ENCODE assay signal across 22 cellular contexts in genomic region chr13:22271963-22272362, GRCh38.
DNase-seq lines count a peak whose midpoint lies in the region; ATAC-seq, FAIRE-seq and TF ChIP-seq lines count a peak whose summit lies in the region.
"Had no signal": no experiment of that assay in that cellular context is flagged by ENCODE, and none has a peak within 500 bp of the region (broad histone marks: within the 10 kb centered on the region; RNA-seq: fewer than 3 reads in every experiment).

No MANE protein-coding gene starts in this region.

- H2BK15ac ChIP-seq in IMR-90 (ENCODE audit: low read depth, low read length): no peak overlapping the region

- H3K4me3 ChIP-seq in HepG2 (replicated peaks in 1 of 3; ENCODE audit: insufficient read depth in 1 of 3, low read depth in 2 of 3, low read length in 3 of 3) (no peak overlapping the region), right lobe of liver (no peak overlapping the region), IMR-90 (ENCODE audit: insufficient read depth, low read depth, low read length) (no peak overlapping the region)
- H3K4me3 ChIP-seq: GM12878, GM23248 had no signal

- H3K36me3 Mint-ChIP-seq in T-helper 17 cell (ENCODE audit: low read depth): no peaks in the 10 kb centered on the region
- H3K36me3 Mint-ChIP-seq: CD8-positive, alpha-beta T cell had no signal

- no peaks in the 10 kb centered on the region for H3K79me2 ChIP-seq in HepG2 (ENCODE audit: insufficient read depth, low read length)

- H2AK5ac ChIP-seq in IMR-90 (ENCODE audit: low read depth, low read length): no peak overlapping the region

- POLR2A ChIA-PET in HepG2 (lab: Yijun Ruan, JAX) (no interaction called here), IMR-90 (lab: Charles Lee; ENCODE audit: unreplicated experiment) (no interaction called here)

- in situ Hi-C loops in HepG2 (cut with HindIII; ENCODE audit: extremely low pct_ligation_motif_present, low pct_unique_long_range_greater_than_20kb): no loop called here
- in situ Hi-C loops in IMR-90 (cut with MboI; ENCODE audit: low sequenced_read_pairs): no loop called here

- TF ChIP-seq EP300 in HepG2 (IDR thresholded peaks at IDR 0.05; ENCODE audit: low read depth in 2 of 2, low read length in 2 of 2): no peak
- TF ChIP-seq EP300 in HepG2 (CRISPR knock-in tag; IDR thresholded peaks at IDR 0.05; ENCODE audit: borderline replicate concordance): no peak

- BruUV-seq in HepG2 (replicated peaks; lab: Mats Ljungman, UMichigan) (no TSS peak), IMR-90 (replicated peaks; lab: Mats Ljungman, UMichigan) (no TSS peak)

- H3K36me3 ChIP-seq in HepG2 (replicated peaks in 1 of 2; ENCODE audit: control insufficient read depth in 1 of 2, insufficient read depth in 2 of 2, low read length in 2 of 2): no peaks in the 10 kb centered on the region
- no peaks in the 10 kb centered on the region for H3K36me3 ChIP-seq in right lobe of liver
- no peaks in the 10 kb centered on the region for H3K36me3 ChIP-seq in IMR-90 (ENCODE audit: control insufficient read depth, insufficient read depth, low read length)

- ATAC-seq in HepG2 (no peak), right lobe of liver (no peak), IMR-90 (ENCODE audit: low read depth) (no peak), HG03354 (IDR thresholded peaks at IDR 0.05; ENCODE audit: poor library complexity, severe bottlenecking, unreplicated experiment) (no peak), T-helper 17 cell (no peak)
- ATAC-seq: CD8-positive, alpha-beta T cell; GM12878 had no signal

- no peaks in the 10 kb centered on the region for H3K9me3 ChIP-seq in HepG2 (ENCODE audit: low read length)
- no peaks in the 10 kb centered on the region for H3K9me3 ChIP-seq in right lobe of liver
- H3K9me3 ChIP-seq in IMR-90 (ENCODE audit: control insufficient read depth, insufficient read depth, low read length): peaks cover 4% of the 10 kb centered on the region; the same call in 1 of the 2 replicates
- H3K9me3 ChIP-seq in T-helper 17 cell (ENCODE audit: control insufficient read depth, low read length, poor library complexity, severe bottlenecking): no peaks in the 10 kb centered on the region
- H3K9me3 ChIP-seq: Caco-2 had no signal

- TF ChIP-seq CTCF in HepG2 (CRISPR knock-in tag; IDR thresholded peaks at IDR 0.05) (no peak), right lobe of liver (IDR thresholded peaks at IDR 0.05) (no peak), IMR-90 (conservative IDR thresholded peaks at IDR 0.05; ENCODE audit: low read depth, low read length) (no peak)

- no peak overlapping the region for H2AK9ac ChIP-seq in IMR-90 (replicated peaks; ENCODE audit: low read depth, low read length, poor library complexity)

- H3K23ac ChIP-seq in IMR-90 (ENCODE audit: low read depth, low read length): no peak overlapping the region

- no peak overlapping the region for H3K9ac ChIP-seq in HepG2 (ENCODE audit: insufficient read depth, low read depth, low read length)
- no peak overlapping the region for H3K9ac ChIP-seq in IMR-90 (ENCODE audit: low read depth, low read length)
- H3K9ac ChIP-seq: GM23248 had no signal

- no peak overlapping the region for H3K18ac ChIP-seq in IMR-90 (ENCODE audit: low read depth, low read length)

- H3K56ac ChIP-seq in IMR-90 (ENCODE audit: extremely low read depth, insufficient read depth, low read length): no peak overlapping the region

- no peak overlapping the region for H3K27ac ChIP-seq in HepG2 (ENCODE audit: extremely low read length, insufficient read depth, low read length)
- no peak overlapping the region for H3K27ac ChIP-seq in right lobe of liver
- no peak overlapping the region for H3K27ac ChIP-seq in IMR-90 (ENCODE audit: insufficient read depth, low read length)
- H3K27ac ChIP-seq: 22Rv1, GM23248 had no signal

- H3K9me1 ChIP-seq in IMR-90 (ENCODE audit: insufficient read depth, low read length): no peaks in the 10 kb centered on the region

- intact Hi-C loops in HepG2 (cut with micrococcal nuclease; ENCODE audit: unreplicated experiment): no loop called here
- intact Hi-C loops in right lobe of liver (cut with DNase I): no loop called here
- intact Hi-C loops in IMR-90 (cut with micrococcal nuclease): loop anchor here (10.0 kb wide), 3 partner anchors 197 to 507 kb away; no protein-coding TSS in a partner anchor

- dilution Hi-C loops in IMR-90 (cut with HindIII; ENCODE audit: low sequenced_read_pairs, unreplicated experiment): no loop called here

- TF ChIP-seq RAD21 in HepG2 (CRISPR knock-in tag; IDR thresholded peaks at IDR 0.05): no peak
- no peak for TF ChIP-seq RAD21 in IMR-90 (IDR thresholded peaks at IDR 0.05; ENCODE audit: low read length)

- no peak overlapping the region for H3K4me3 Mint-ChIP-seq in T-helper 17 cell
- H3K4me3 Mint-ChIP-seq: B cell; CD8-positive, alpha-beta T cell had no signal

- H3K4ac ChIP-seq in IMR-90 (ENCODE audit: low read depth, low read length): no peak overlapping the region

- H4K8ac ChIP-seq in IMR-90 (ENCODE audit: low read depth in 2 of 2, low read length in 2 of 2): no peak overlapping the region

- H4K5ac ChIP-seq in IMR-90 (ENCODE audit: low read depth, low read length): no peak overlapping the region

- H3K27me3 Mint-ChIP-seq in T-helper 17 cell: no peaks in the 10 kb centered on the region
- H3K27me3 Mint-ChIP-seq: B cell had no signal

- peaks cover 13% of the 10 kb centered on the region for H3K4me1 Mint-ChIP-seq in T-helper 17 cell
- H3K4me1 Mint-ChIP-seq: B cell had no signal

- H3K27me3 ChIP-seq in HepG2 (ENCODE audit: control insufficient read depth in 1 of 2, insufficient read depth in 2 of 2, low read length in 2 of 2) (0 out of 5 replicates have a peak, but pooled peaks cover 0 to 3% of the 10 kb centered on the region in 2 experiments), right lobe of liver (no peaks in the 10 kb centered on the region), IMR-90 (ENCODE audit: control insufficient read depth, insufficient read depth, low read length) (no peaks in the 10 kb centered on the region)

- no peak overlapping the region for H4K91ac ChIP-seq in IMR-90 (ENCODE audit: insufficient read depth, low read depth, low read length)

- H3K27ac Mint-ChIP-seq in T-helper 17 cell: no peak overlapping the region
- H3K27ac Mint-ChIP-seq: B cell; CD8-positive, alpha-beta T cell had no signal

- CTCF ChIA-PET in HepG2 (lab: Yijun Ruan, JAX; ENCODE audit: low intra/inter-chr PET ratio, low total read pairs): no interaction called here
- CTCF ChIA-PET in IMR-90 (lab: Yijun Ruan, JAX): no interaction called here

- H2AFZ ChIP-seq in HepG2 (ENCODE audit: low read length) (no peak overlapping the region), IMR-90 (replicated peaks; ENCODE audit: low read length, poor library complexity) (no peak overlapping the region)
- H2AFZ ChIP-seq: GM23248 had no signal

- H2BK20ac ChIP-seq in IMR-90 (ENCODE audit: low read depth, low read length): no peak overlapping the region

- H2BK120ac ChIP-seq in IMR-90 (ENCODE audit: low read depth, low read length): no peak overlapping the region

- no peak for FAIRE-seq in HepG2 (lab: Jason Lieb, UNC)
- FAIRE-seq: A204.1, G401.6, GM12878, GM19239, H1 had no signal

- H3K4me1 ChIP-seq in HepG2 (ENCODE audit: insufficient read depth, low read length): no peaks in the 10 kb centered on the region
- no peaks in the 10 kb centered on the region for H3K4me1 ChIP-seq in right lobe of liver
- H3K4me1 ChIP-seq in IMR-90 (ENCODE audit: control insufficient read depth, insufficient read depth, low read length): no peaks in the 10 kb centered on the region
- H3K4me1 ChIP-seq: Caco-2 had no signal

- TF ChIP-seq POLR2A in HepG2 (IDR thresholded peaks at IDR 0.05; ENCODE audit: insufficient read depth in 1 of 2, low read depth in 2 of 2, low read length in 2 of 2) (no peak), right lobe of liver (IDR thresholded peaks at IDR 0.05) (no peak), IMR-90 (IDR thresholded peaks at IDR 0.05; ENCODE audit: low read depth, low read length) (no peak)

- H4K20me1 ChIP-seq in HepG2 (ENCODE audit: insufficient read depth, low read length) (no peaks in the 10 kb centered on the region), IMR-90 (ENCODE audit: insufficient read depth, low read length) (no peaks in the 10 kb centered on the region)

- no peak for DNase-seq in HepG2 (ENCODE audit: low spot score)
- DNase-seq in right lobe of liver: no peak
- DNase-seq in IMR-90: no peak
- peak; percentile 89 for DNase-seq in left kidney (ENCODE audit: low read depth, low spot score)
- no peak for DNase-seq in stimulated activated CD4-positive, alpha-beta T cell treated with anti-CD3 and anti-CD28 coated beads, Interleukin-4, amount 100 ng/mL, for 4 hours
- no peak for DNase-seq in T-helper 17 cell
- DNase-seq: C1 segment of cervical spinal cord; Caco-2; CD8-positive, alpha-beta T cell; DMS153; DND-41; GM23248; H7; HCEC 1CT had no signal

- no peak overlapping the region for H3K14ac ChIP-seq in IMR-90 (replicated peaks; ENCODE audit: low read depth, low read length)

- no peak overlapping the region for H3K4me2 ChIP-seq in HepG2 (ENCODE audit: low read depth, low read length)
- no peak overlapping the region for H3K4me2 ChIP-seq in IMR-90 (ENCODE audit: low read depth, low read length)

- WGBS in HepG2 (ENCODE audit: low lambda C conversion rate): 0% methylated on average over 3 of the region's 3 CpGs
- 53% methylated on average over 3 of the region's 3 CpGs for WGBS in right lobe of liver (ENCODE audit: insufficient coverage, low coverage, low lambda C conversion rate, missing lambda C conversion rate)
- WGBS in IMR-90 (ENCODE audit: extremely low coverage in 2 of 2, insufficient read length in 1 of 2), 2 experiments: no CpG with 5 or more reads among the region's 3 CpGs

- H2BK5ac ChIP-seq in IMR-90 (ENCODE audit: low read depth, low read length, poor library complexity, severe bottlenecking): no peak overlapping the region

- no peaks in the 10 kb centered on the region for H3K79me1 ChIP-seq in IMR-90 (ENCODE audit: low read depth in 1 of 2, low read length in 2 of 2)

TF ChIP-seq in HepG2, 621 proteins besides CTCF, POLR2A, EP300 and RAD21:
- peak; percentile 54; the same call in 1 of the 2 replicates for TF ChIP-seq CEBPB (IDR thresholded peaks at IDR 0.05; ENCODE audit: borderline replicate concordance, low read depth, low read length)
- no peak for TF ChIP-seq THYN1 (CRISPR knock-in tag; IDR thresholded peaks at IDR 0.05; ENCODE audit: borderline replicate concordance, low read depth)

TF ChIP-seq in IMR-90, 13 proteins besides CTCF, POLR2A, EP300 and RAD21 (continues in another document):
- TF ChIP-seq NFE2L2 (IDR thresholded peaks at IDR 0.05; ENCODE audit: low read depth, low read length) (no peak), CEBPB (IDR thresholded peaks at IDR 0.05; ENCODE audit: low read depth, low read length) (peak; percentile 61), MAFK (IDR thresholded peaks at IDR 0.05; ENCODE audit: low read depth, low read length) (no peak), RFX5 (IDR thresholded peaks at IDR 0.05; ENCODE audit: low read depth, low read length) (no peak)
- TF ChIP-seq, protein P1, sequence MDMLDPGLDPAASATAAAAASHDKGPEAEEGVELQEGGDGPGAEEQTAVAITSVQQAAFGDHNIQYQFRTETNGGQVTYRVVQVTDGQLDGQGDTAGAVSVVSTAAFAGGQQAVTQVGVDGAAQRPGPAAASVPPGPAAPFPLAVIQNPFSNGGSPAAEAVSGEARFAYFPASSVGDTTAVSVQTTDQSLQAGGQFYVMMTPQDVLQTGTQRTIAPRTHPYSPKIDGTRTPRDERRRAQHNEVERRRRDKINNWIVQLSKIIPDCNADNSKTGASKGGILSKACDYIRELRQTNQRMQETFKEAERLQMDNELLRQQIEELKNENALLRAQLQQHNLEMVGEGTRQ (IDR thresholded peaks at IDR 0.05; ENCODE audit: low read depth, low read length): no peak
